26 cellular contexts compared by ENCODE assay signal in genomic region chr11:48058777-48059176, GRCh38.
DNase-seq lines count a peak whose midpoint lies in the region; ATAC-seq, FAIRE-seq and TF ChIP-seq lines count a peak whose summit lies in the region.
"Had no signal": no experiment of that assay in that cellular context is flagged by ENCODE, and none has a peak within 500 bp of the region (broad histone marks: within the 10 kb centered on the region; RNA-seq: fewer than 3 reads in every experiment).

No MANE protein-coding gene starts in this region.

- no peak overlapping the region for H2BK15ac ChIP-seq in H9 (ENCODE audit: low read depth, low read length)
- 0 out of 2 replicates have a peak overlapping the region, but pooled peaks have one; percentile 73 for H2BK15ac ChIP-seq in H1 (ENCODE audit: low read length)

- H3K14ac ChIP-seq in H9 (ENCODE audit: insufficient read depth, low read length) = no peak overlapping the region
- H3K14ac ChIP-seq in H1 (ENCODE audit: insufficient read length) = no peak overlapping the region

- no peak for DNase-seq in activated T-cell treated with anti-CD3 and anti-CD28 coated beads, Interleukin-2, amount 50 U/mL, for 24 hours
- DNase-seq in activated T-cell treated with anti-CD3 and anti-CD28 coated beads, Interleukin-2, amount 50 U/mL, for 1 hour = no peak
- DNase-seq in H9 = no peak
- DNase-seq in H1 (ENCODE audit: low read depth in 1 of 2, low spot score in 2 of 2) = no peak
- DNase-seq in NOMO-1 (lab: John Stamatoyannopoulos, UW; ENCODE audit: unreplicated experiment in 2 of 2) = no peak
- DNase-seq: ACHN; adrenal gland; dermis blood vessel endothelial cell; DMS79 treated with DMSO at 0.1 percent for 48 hours; islet precursor cell; NCI-H1436; NCI-H2171; NCI-H526 treated with DMSO at 0.1 percent for 48 hours; psoas muscle; SHP77 treated with DMSO at 0.1 percent for 48 hours; stimulated activated CD4-positive, alpha-beta T cell treated with anti-CD3 and anti-CD28 coated beads, Interleukin-2, amount 100 ng/mL, for 48 hours; uterus had no signal

- H2AFZ ChIP-seq in H9 (ENCODE audit: low read length) = no peak overlapping the region
- H2AFZ ChIP-seq in H1 (ENCODE audit: low read length) = no peak overlapping the region
- H2AFZ ChIP-seq: hepatocyte had no signal

- H3K36me3 Mint-ChIP-seq in activated T-cell treated with anti-CD3 and anti-CD28 coated beads, Interleukin-2, amount 50 U/mL, for 24 hours (ENCODE audit: low read depth) = peaks cover 10% of the 10 kb centered on the region
- H3K36me3 Mint-ChIP-seq in H9 (ENCODE audit: insufficient read depth in 1 of 3, low read depth in 3 of 3) = no peaks in the 10 kb centered on the region
- peaks cover 8% of the 10 kb centered on the region for H3K36me3 Mint-ChIP-seq in stimulated activated memory B cell treated with anti-CD40 and anti-IgM and Interleukin-4, amounts not matched to agents 10 μg/mL and 1 μg/mL and 100 μg/mL, for 72 hours

- H3K27me3 ChIP-seq in H9 (ENCODE audit: insufficient read depth, low read length) = no peaks in the 10 kb centered on the region
- H3K27me3 ChIP-seq in H1 (replicated peaks in 1 of 4; ENCODE audit: control insufficient read depth in 3 of 4, extremely low read depth in 1 of 4, insufficient read depth in 3 of 4, low read length in 3 of 4) = no peaks in the 10 kb centered on the region
- H3K27me3 ChIP-seq: adrenal gland, hepatocyte, uterus had no signal

- H3K4me2 ChIP-seq in H9 (ENCODE audit: insufficient read depth, insufficient read length, low read length) (no peak overlapping the region), H1 (ENCODE audit: insufficient read depth in 1 of 2, low read depth in 2 of 2, low read length in 2 of 2) (no peak overlapping the region)
- H3K4me2 ChIP-seq: hepatocyte had no signal

- TF ChIP-seq POLR2A in H1 (IDR thresholded peaks at IDR 0.05; ENCODE audit: control extremely low read depth in 1 of 2, low read depth in 2 of 2, low read length in 2 of 2) = no peak

- H3K9me3 Mint-ChIP-seq in activated T-cell treated with anti-CD3 and anti-CD28 coated beads, Interleukin-2, amount 50 U/mL, for 24 hours = no peaks in the 10 kb centered on the region
- H3K9me3 Mint-ChIP-seq in H9 = no peaks in the 10 kb centered on the region
- no peaks in the 10 kb centered on the region for H3K9me3 Mint-ChIP-seq in stimulated activated memory B cell treated with anti-CD40 and anti-IgM and Interleukin-4, amounts not matched to agents 10 μg/mL and 1 μg/mL and 100 μg/mL, for 72 hours
- H3K9me3 Mint-ChIP-seq: CD14-positive monocyte, nephron had no signal

- H3T11ph ChIP-seq in H9 (ENCODE audit: low read length) = no peak overlapping the region

- POLR2A ChIA-PET in H1 (lab: Charles Lee; ENCODE audit: partially characterized antibody) = no interaction called here

- peaks cover 86% of the 10 kb centered on the region for H3K4me1 Mint-ChIP-seq in activated T-cell treated with anti-CD3 and anti-CD28 coated beads, Interleukin-2, amount 50 U/mL, for 24 hours (ENCODE audit: low read depth)
- peaks cover 32 to 50% of the 10 kb centered on the region in 2 experiments for H3K4me1 Mint-ChIP-seq in H9
- H3K4me1 Mint-ChIP-seq in stimulated activated memory B cell treated with anti-CD40 and anti-IgM and Interleukin-4, amounts not matched to agents 10 μg/mL and 1 μg/mL and 100 μg/mL, for 72 hours = peaks cover 68% of the 10 kb centered on the region

- no peak for TF ChIP-seq EP300 in H1 (IDR thresholded peaks at IDR 0.05; ENCODE audit: borderline replicate concordance in 1 of 2, low read depth in 2 of 2, low read length in 2 of 2)

- WGBS in H9 (ENCODE audit: extremely low coverage, insufficient read length, low lambda C conversion rate) = no CpG with 5 or more reads among the region's 11 CpGs
- WGBS in H1 (ENCODE audit: extremely low coverage in 1 of 2, insufficient coverage in 1 of 2, insufficient read length in 1 of 2, insufficient replicate concordance in 2 of 2, low coverage in 1 of 2, low lambda C conversion rate in 2 of 2, missing lambda C conversion rate in 1 of 2), 2 experiments = 93% methylated on average over 11 of the region's 11 CpGs; no CpG with 5 or more reads in 1 of the 2 experiments

- H3K9me3 ChIP-seq in H9 (ENCODE audit: control insufficient read depth, low read depth, low read length) = no peaks in the 10 kb centered on the region
- no peaks in the 10 kb centered on the region for H3K9me3 ChIP-seq in H1 (ENCODE audit: insufficient read depth in 2 of 2, low read depth in 1 of 2, low read length in 1 of 2)
- H3K9me3 ChIP-seq: adrenal gland, psoas muscle, uterus had no signal

- H4K20me1 ChIP-seq in H9 (ENCODE audit: control insufficient read depth, insufficient read depth, insufficient read length) (no peaks in the 10 kb centered on the region), H1 (replicated peaks in 1 of 2; ENCODE audit: control insufficient read depth in 1 of 2, insufficient read depth in 2 of 2, low read length in 2 of 2) (peaks cover 2 to 4% of the 10 kb centered on the region in 2 experiments)

- H4K91ac ChIP-seq in H9 (ENCODE audit: insufficient read length, low read depth, low read length) (no peak overlapping the region), H1 (replicated peaks; ENCODE audit: insufficient read length, low read length) (no peak overlapping the region)

- FAIRE-seq in H1 (lab: Jason Lieb, UNC) = no peak

- peak overlapping the region; percentile 32 for H3K27ac Mint-ChIP-seq in activated T-cell treated with anti-CD3 and anti-CD28 coated beads, Interleukin-2, amount 50 U/mL, for 24 hours
- H3K27ac Mint-ChIP-seq in H9 = peak overlapping the region in 2 of 3 experiments; percentile 34 to 56; a peak in 1 of 7 replicates
- H3K27ac Mint-ChIP-seq in stimulated activated memory B cell treated with anti-CD40 and anti-IgM and Interleukin-4, amounts not matched to agents 10 μg/mL and 1 μg/mL and 100 μg/mL, for 72 hours = peak overlapping the region; percentile 41
- H3K27ac Mint-ChIP-seq: nephron had no signal

- H3K27ac ChIP-seq in H9 (ENCODE audit: insufficient read length, low read depth, low read length) = no peak overlapping the region
- H3K27ac ChIP-seq in H1 (ENCODE audit: low read depth, low read length) = no peak overlapping the region
- H3K27ac ChIP-seq: adrenal gland, epithelial cell of prostate, hepatocyte, psoas muscle, uterus had no signal

- H2BK5ac ChIP-seq in H9 (ENCODE audit: insufficient read length, low read length) (no peak overlapping the region), H1 (ENCODE audit: low read depth, low read length) (no peak overlapping the region)

- H3K18ac ChIP-seq in H9 (ENCODE audit: insufficient read length, low read depth, low read length) (no peak overlapping the region), H1 (ENCODE audit: extremely low read depth, low read length) (no peak overlapping the region)

- H4K5ac ChIP-seq in H9 (ENCODE audit: insufficient read length, low read depth, low read length) (no peak overlapping the region), H1 (ENCODE audit: insufficient read length, low read depth, low read length) (no peak overlapping the region)

- ATAC-seq in stimulated activated memory B cell treated with anti-CD40 and anti-IgM and Interleukin-4, amounts not matched to agents 10 μg/mL and 1 μg/mL and 100 μg/mL, for 72 hours = no peak
- ATAC-seq in HG03432 (IDR thresholded peaks at IDR 0.05; ENCODE audit: unreplicated experiment) (no peak), GM19467 (IDR thresholded peaks at IDR 0.05; ENCODE audit: unreplicated experiment) (no peak)
- ATAC-seq: HCT116, psoas muscle had no signal

- no peak overlapping the region for H2BK20ac ChIP-seq in H9 (ENCODE audit: low read depth, low read length, poor library complexity, severe bottlenecking)
- no peak overlapping the region for H2BK20ac ChIP-seq in H1 (ENCODE audit: low read length)

- no peaks in the 10 kb centered on the region for H3K36me3 ChIP-seq in H1 (ENCODE audit: control insufficient read depth in 2 of 4, insufficient read depth in 4 of 4, low read length in 3 of 4)
- H3K36me3 ChIP-seq: adrenal gland, uterus had no signal

- no peak overlapping the region for H3K9ac ChIP-seq in H9 (ENCODE audit: extremely low read depth, insufficient read length, low read length)
- no peak overlapping the region for H3K9ac ChIP-seq in H1 (replicated peaks in 1 of 4; ENCODE audit: extremely low read depth in 1 of 4, low read depth in 3 of 4, low read length in 3 of 4)

- H4K8ac ChIP-seq in H9 (replicated peaks; ENCODE audit: insufficient read length, low read depth, low read length) (no peak overlapping the region), H1 (ENCODE audit: extremely low read depth, insufficient read depth, low read length) (no peak overlapping the region)

- no peaks in the 10 kb centered on the region for H3K79me1 ChIP-seq in H9 (ENCODE audit: insufficient read depth, low read depth, low read length, poor library complexity, severe bottlenecking)
- peaks cover 2% of the 10 kb centered on the region; the same call in 1 of the 2 replicates for H3K79me1 ChIP-seq in H1 (ENCODE audit: low read depth, low read length)

- peaks cover 2% of the 10 kb centered on the region; the same call in 1 of the 2 replicates for H3K4me1 ChIP-seq in H9 (ENCODE audit: insufficient read depth, low read length)
- H3K4me1 ChIP-seq in H1 (replicated peaks in 1 of 4; ENCODE audit: control insufficient read depth in 3 of 4, insufficient read depth in 4 of 4, low read length in 3 of 4) = peaks cover 0 to 20% (median 12%) of the 10 kb centered on the region in 4 experiments; a peak in 6 of 7 replicates
- H3K4me1 ChIP-seq: uterus had no signal

- no peak overlapping the region for H2BK120ac ChIP-seq in H9 (ENCODE audit: low read depth, low read length, poor library complexity, severe bottlenecking)
- H2BK120ac ChIP-seq in H1 (replicated peaks; ENCODE audit: low read depth, low read length) = no peak overlapping the region

- H3K56ac ChIP-seq in H9 (ENCODE audit: insufficient read length, low read depth, low read length) (no peak overlapping the region), H1 (replicated peaks; ENCODE audit: insufficient read length, low read depth, low read length) (no peak overlapping the region)

- H3K79me2 ChIP-seq in H9 (ENCODE audit: insufficient read depth, low read length) (no peaks in the 10 kb centered on the region), H1 (ENCODE audit: control insufficient read depth in 1 of 2, insufficient read depth in 2 of 2, low read length in 2 of 2) (no peaks in the 10 kb centered on the region)

- no peak for TF ChIP-seq RAD21 in H1 (IDR thresholded peaks at IDR 0.05 in 1 of 2, conservative IDR thresholded peaks at IDR 0.05 in 1 of 2; ENCODE audit: low read depth in 2 of 2, low read length in 2 of 2)

- H3K23me2 ChIP-seq in H9 (ENCODE audit: insufficient read length, low read depth, low read length, poor library complexity, severe bottlenecking) (no peaks in the 10 kb centered on the region), H1 (ENCODE audit: low read depth, low read length) (no peaks in the 10 kb centered on the region)

- no peak overlapping the region for H3K4me3 ChIP-seq in H1 (ENCODE audit: extremely low read depth in 1 of 4, insufficient read depth in 2 of 4, low read depth in 3 of 4, low read length in 4 of 4)
- H3K4me3 ChIP-seq: adrenal gland, hepatocyte, psoas muscle, skin epidermis, uterus had no signal

- H2BK12ac ChIP-seq in H9 (ENCODE audit: insufficient read length, low read depth, low read length) = no peak overlapping the region
- no peak overlapping the region for H2BK12ac ChIP-seq in H1 (ENCODE audit: low read depth, low read length)

- no peaks in the 10 kb centered on the region for H3K27me3 Mint-ChIP-seq in activated T-cell treated with anti-CD3 and anti-CD28 coated beads, Interleukin-2, amount 50 U/mL, for 24 hours
- no peaks in the 10 kb centered on the region for H3K27me3 Mint-ChIP-seq in H9 (ENCODE audit: low read depth)
- H3K27me3 Mint-ChIP-seq in stimulated activated memory B cell treated with anti-CD40 and anti-IgM and Interleukin-4, amounts not matched to agents 10 μg/mL and 1 μg/mL and 100 μg/mL, for 72 hours = no peaks in the 10 kb centered on the region

- CTCF ChIA-PET in H1 (lab: Charles Lee; ENCODE audit: partially characterized antibody) = interaction anchor here (1.5 kb wide), 1 partner anchor 49 kb away, joined by 4 read pairs; no protein-coding TSS in a partner anchor

- H3K4me3 Mint-ChIP-seq in activated T-cell treated with anti-CD3 and anti-CD28 coated beads, Interleukin-2, amount 50 U/mL, for 24 hours = no peak overlapping the region
- H3K4me3 Mint-ChIP-seq in H9 = no peak overlapping the region; a peak in 1 of 5 replicates
- no peak overlapping the region for H3K4me3 Mint-ChIP-seq in stimulated activated memory B cell treated with anti-CD40 and anti-IgM and Interleukin-4, amounts not matched to agents 10 μg/mL and 1 μg/mL and 100 μg/mL, for 72 hours
- H3K4me3 Mint-ChIP-seq: CD14-positive monocyte, nephron had no signal

- no peak overlapping the region for H3K23ac ChIP-seq in H9 (ENCODE audit: insufficient read length, low read depth, low read length)
- no peak overlapping the region for H3K23ac ChIP-seq in H1 (ENCODE audit: insufficient read length)

- TF ChIP-seq CTCF in H9 (conservative IDR thresholded peaks at IDR 0.05) (no peak), H1 (IDR thresholded peaks at IDR 0.05; ENCODE audit: control extremely low read depth in 1 of 3, insufficient read depth in 1 of 3, low read depth in 1 of 3, low read length in 3 of 3) (no peak)

- H3K4ac ChIP-seq in H9 (ENCODE audit: low read depth, low read length) (no peak overlapping the region), H1 (replicated peaks; ENCODE audit: insufficient read length, low read depth, low read length) (no peak overlapping the region)

- H2AK5ac ChIP-seq in H9 (ENCODE audit: insufficient read length, low read length) (no peak overlapping the region), H1 (ENCODE audit: low read depth, low read length) (no peak overlapping the region)
